ENCODE assay signal across 14 cellular contexts in the genomic region with DNA sequence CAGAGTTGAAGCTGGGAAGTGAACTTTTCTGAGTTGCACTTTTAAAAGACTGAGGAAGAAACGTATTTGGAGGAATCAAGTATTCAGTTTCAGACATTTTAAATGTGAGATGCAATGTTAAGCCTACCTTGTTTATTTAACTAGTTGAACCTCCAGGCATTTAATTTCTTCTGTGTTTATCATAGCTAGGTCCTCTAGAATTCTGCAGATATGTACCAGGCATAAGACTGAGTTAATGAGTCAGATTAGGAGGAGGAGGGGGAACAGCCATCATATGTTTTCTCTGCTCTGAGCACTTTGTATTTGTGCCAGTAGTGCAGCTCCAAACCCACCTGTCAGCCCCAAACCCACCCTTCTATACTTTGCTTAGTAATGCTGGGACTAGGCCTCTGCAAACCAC. TPM values are rescaled to one million over a fixed set of nuclear protein-coding genes. Genes with fewer than 3 reads are reported as not detected.
A peak's percentile ranks its signal among the peaks of the same experiment; 100 is the strongest.
DNase-seq lines count a peak whose midpoint lies in the region; ATAC-seq, FAIRE-seq and TF ChIP-seq lines count a peak whose summit lies in the region.
"Had no signal": no experiment of that assay in that cellular context is flagged by ENCODE, and none has a peak within 500 bp of the region (broad histone marks: within the 10 kb centered on the region; RNA-seq: fewer than 3 reads in every experiment).

No MANE protein-coding gene starts in this region.

- no peak overlapping the region for H3K4me2 ChIP-seq in DND-41 (ENCODE audit: insufficient read depth, low read length)
- H3K4me2 ChIP-seq in HCT116 (ENCODE audit: low read length) = no peak overlapping the region
- no peak overlapping the region for H3K4me2 ChIP-seq in endothelial cell of umbilical vein (ENCODE audit: insufficient read depth, low read length)
- H3K4me2 ChIP-seq: BLaER1 had no signal

- no peaks in the 10 kb centered on the region for H3K4me1 Mint-ChIP-seq in activated T-cell treated with anti-CD3 and anti-CD28 coated beads, Interleukin-2, amount 50 U/mL, for 4 hours (ENCODE audit: low read depth)

- BruUV-seq in HCT116 (replicated peaks; lab: Mats Ljungman, UMichigan) (no TSS peak), endothelial cell of umbilical vein (replicated peaks; lab: Mats Ljungman, UMichigan) (no TSS peak)

- no peak overlapping the region for H3K4me3 ChIP-seq in DND-41 (ENCODE audit: low read depth in 1 of 2, low read length in 2 of 2)
- H3K4me3 ChIP-seq in HCT116 (replicated peaks in 1 of 2; ENCODE audit: low read depth in 1 of 2, low read length in 2 of 2) = no peak overlapping the region
- H3K4me3 ChIP-seq in endothelial cell of umbilical vein (replicated peaks in 1 of 3; ENCODE audit: insufficient read depth in 1 of 3, low read depth in 1 of 3, low read length in 3 of 3) = no peak overlapping the region
- H3K4me3 ChIP-seq: BLaER1, GM12878 had no signal

- dilution Hi-C loops in endothelial cell of umbilical vein (cut with MboI; ENCODE audit: extremely low pct_ligation_motif_present, low sequenced_read_pairs) = no loop called here

- H3K4me1 ChIP-seq in DND-41 (ENCODE audit: insufficient read depth, low read length) = no peaks in the 10 kb centered on the region
- H3K4me1 ChIP-seq in HCT116 (ENCODE audit: control insufficient read depth in 1 of 2, insufficient read depth in 2 of 2, low read length in 2 of 2) = no peaks in the 10 kb centered on the region
- H3K4me1 ChIP-seq in endothelial cell of umbilical vein (ENCODE audit: control insufficient read depth, extremely low read depth, insufficient read depth, low read length) = no peaks in the 10 kb centered on the region
- H3K4me1 ChIP-seq: BLaER1 had no signal

- FAIRE-seq in endothelial cell of umbilical vein (lab: Jason Lieb, UNC) = peak; percentile 44
- FAIRE-seq: GM18507 had no signal

- H3K9me3 Mint-ChIP-seq in activated T-cell treated with anti-CD3 and anti-CD28 coated beads, Interleukin-2, amount 50 U/mL, for 4 hours = no peaks in the 10 kb centered on the region

- TF ChIP-seq POLR2A in HCT116 (IDR thresholded peaks at IDR 0.05; ENCODE audit: borderline replicate concordance, extremely low read depth, insufficient read depth, insufficient read length) = no peak
- no peak for TF ChIP-seq POLR2A in endothelial cell of umbilical vein (IDR thresholded peaks at IDR 0.05; ENCODE audit: low read depth, low read length)

- no peaks in the 10 kb centered on the region for H3K9me2 ChIP-seq in HCT116 (ENCODE audit: insufficient read depth)

- H3K27me3 ChIP-seq in DND-41 (ENCODE audit: insufficient read depth, low read length, poor library complexity) (no peaks in the 10 kb centered on the region), HCT116 (ENCODE audit: insufficient read depth, low read length) (no peaks in the 10 kb centered on the region), endothelial cell of umbilical vein (ENCODE audit: control insufficient read depth in 2 of 2, insufficient read depth in 2 of 2, low read length in 2 of 2) (peaks cover 0 to 3% of the 10 kb centered on the region in 2 experiments)
- H3K27me3 ChIP-seq: BLaER1 had no signal

- no peaks in the 10 kb centered on the region for H3K36me3 ChIP-seq in DND-41 (ENCODE audit: insufficient read depth, low read length)
- H3K36me3 ChIP-seq in HCT116 (ENCODE audit: control insufficient read depth in 1 of 2, insufficient read depth in 2 of 2, low read length in 2 of 2) = no peaks in the 10 kb centered on the region
- no peaks in the 10 kb centered on the region for H3K36me3 ChIP-seq in endothelial cell of umbilical vein (ENCODE audit: control insufficient read depth in 2 of 2, extremely low read depth in 1 of 2, insufficient read depth in 2 of 2, low read length in 2 of 2)
- H3K36me3 ChIP-seq: BLaER1 had no signal

- peaks cover 4% of the 10 kb centered on the region for H3K27me3 Mint-ChIP-seq in activated T-cell treated with anti-CD3 and anti-CD28 coated beads, Interleukin-2, amount 50 U/mL, for 4 hours (ENCODE audit: low read depth)

- H3K9me3 ChIP-seq in DND-41 (ENCODE audit: insufficient read depth, low read length, severe bottlenecking) (no peaks in the 10 kb centered on the region), HCT116 (ENCODE audit: control insufficient read depth in 1 of 2, insufficient read depth in 1 of 2, low read depth in 1 of 2, low read length in 2 of 2) (no peaks in the 10 kb centered on the region), endothelial cell of umbilical vein (replicated peaks; ENCODE audit: control insufficient read depth, insufficient read depth, low read length) (no peaks in the 10 kb centered on the region)
- H3K9me3 ChIP-seq: BLaER1 had no signal

- no peaks in the 10 kb centered on the region for H3K9me1 ChIP-seq in endothelial cell of umbilical vein (replicated peaks; ENCODE audit: control insufficient read depth, extremely low read depth, insufficient read depth, low read length)

- no peak for TF ChIP-seq RAD21 in HCT116 (IDR thresholded peaks at IDR 0.05; ENCODE audit: low read depth)

- no peak for TF ChIP-seq CTCF in DND-41 (IDR thresholded peaks at IDR 0.05; ENCODE audit: borderline replicate concordance, extremely low read depth, low read length, poor library complexity, severe bottlenecking)
- TF ChIP-seq CTCF in HCT116 (IDR thresholded peaks at IDR 0.05 in 2 of 3, conservative IDR thresholded peaks at IDR 0.05 in 1 of 3; ENCODE audit: borderline replicate concordance in 1 of 3, insufficient read depth in 1 of 3, low read depth in 2 of 3, low read length in 2 of 3) = no peak
- no peak for TF ChIP-seq CTCF in VCaP (conservative IDR thresholded peaks at IDR 0.05)
- no peak for TF ChIP-seq CTCF in endothelial cell of umbilical vein (IDR thresholded peaks at IDR 0.05; ENCODE audit: extremely low read depth in 1 of 2, insufficient read depth in 1 of 2, low read depth in 1 of 2, low read length in 2 of 2)

- H2AFZ ChIP-seq in DND-41 (ENCODE audit: low read depth, low read length) (peak overlapping the region; percentile 39; the same call in 1 of the 2 replicates), HCT116 (ENCODE audit: low read depth, low read length, poor library complexity, severe bottlenecking) (peak overlapping the region; percentile 25), endothelial cell of umbilical vein (ENCODE audit: low read depth, low read length) (no peak overlapping the region)

- intact Hi-C loops in HCT116 (cut with micrococcal nuclease) (no loop called here), endothelial cell of umbilical vein (cut with micrococcal nuclease) (no loop called here)

- POLR2A ChIA-PET in HCT116 (lab: Charles Lee) (interaction anchor here (1.0 kb wide), 1 partner anchor 41 kb away, joined by 3 read pairs; no protein-coding TSS in a partner anchor), endothelial cell of umbilical vein (lab: Charles Lee) (no interaction called here)

- 0 out of 3 replicates have a peak, but pooled peaks have one; percentile 31 for ATAC-seq in DND-41 (ENCODE audit: insufficient read depth, low read depth)
- ATAC-seq in HCT116 = no peak
- no peak for ATAC-seq in activated T-cell treated with anti-CD3 and anti-CD28 coated beads, Interleukin-2, amount 50 U/mL, for 4 hours
- ATAC-seq in GM18519 (IDR thresholded peaks at IDR 0.05; ENCODE audit: low FRiP score, unreplicated experiment) = no peak
- ATAC-seq: GM12878 had no signal

- DNase-seq in DND-41 (no peak), HCT116 (ENCODE audit: low read depth, low spot score) (no peak), endothelial cell of umbilical vein (ENCODE audit: low read depth, low spot score) (no peak), NCI-H187 (lab: John Stamatoyannopoulos, UW) (no peak), NCI-H1105 treated with DMSO at 0.1 percent for 48 hours (lab: John Stamatoyannopoulos, UW) (no peak)
- DNase-seq in activated T-cell treated with anti-CD3 and anti-CD28 coated beads, Interleukin-2, amount 50 U/mL, for 4 hours = no peak
- DNase-seq: 8988T, AML-193, DMS53 had no signal

- CTCF ChIA-PET in HCT116 (lab: Charles Lee) (no interaction called here), endothelial cell of umbilical vein (lab: Charles Lee) (interaction anchor here (0.8 to 1.5 kb wide), 6 partner anchors 10 to 225 kb away, joined by 3 to 5 read pairs (median 4); a partner anchor contains a TSS)

- H3K9ac ChIP-seq in DND-41 (ENCODE audit: low read depth, low read length) (no peak overlapping the region), HCT116 (ENCODE audit: low read length) (no peak overlapping the region), endothelial cell of umbilical vein (replicated peaks; ENCODE audit: extremely low read depth, insufficient read depth, low read length) (no peak overlapping the region)
- H3K9ac ChIP-seq: BLaER1 had no signal

- H3K79me2 ChIP-seq in DND-41 (ENCODE audit: insufficient read depth, low read length) = no peaks in the 10 kb centered on the region
- no peaks in the 10 kb centered on the region for H3K79me2 ChIP-seq in HCT116 (ENCODE audit: insufficient read depth, low read length)
- no peaks in the 10 kb centered on the region for H3K79me2 ChIP-seq in endothelial cell of umbilical vein (ENCODE audit: control insufficient read depth, insufficient read depth, low read length)

- no peaks in the 10 kb centered on the region for H3K36me3 Mint-ChIP-seq in activated T-cell treated with anti-CD3 and anti-CD28 coated beads, Interleukin-2, amount 50 U/mL, for 4 hours (ENCODE audit: insufficient read depth)

- H3K27ac ChIP-seq in DND-41 (ENCODE audit: low read length) (no peak overlapping the region), HCT116 (ENCODE audit: low read depth, low read length) (no peak overlapping the region), VCaP (peak overlapping the region; percentile 77), endothelial cell of umbilical vein (ENCODE audit: insufficient read depth, low read depth, low read length) (no peak overlapping the region)
- H3K27ac ChIP-seq: BLaER1 had no signal

- RAD21 ChIA-PET in HCT116 (lab: Charles Lee; ENCODE audit: low non-redundant PET in 1 of 2, low total read pairs in 2 of 2, uncharacterized antibody in 2 of 2, unreplicated experiment in 2 of 2) = no interaction called here

- H4K20me1 ChIP-seq in DND-41 (ENCODE audit: insufficient read depth, low read length) (no peaks in the 10 kb centered on the region), HCT116 (ENCODE audit: insufficient read depth) (no peaks in the 10 kb centered on the region), endothelial cell of umbilical vein (replicated peaks; ENCODE audit: control insufficient read depth, extremely low read depth, insufficient read depth, low read length) (no peaks in the 10 kb centered on the region)
- H4K20me1 ChIP-seq: BLaER1 had no signal

- no peak overlapping the region for H3K4me3 Mint-ChIP-seq in activated T-cell treated with anti-CD3 and anti-CD28 coated beads, Interleukin-2, amount 50 U/mL, for 4 hours

RNA-seq across cellular contexts. Expression of a gene that starts 16.4 kb away (rescaled TPM):
- total RNA-seq in HCT116 (2021; ENCODE audit: unreplicated experiment) (9.0 TPM), endothelial cell of umbilical vein (88.8 and 95.3 TPM in 2 replicates)
- polyA plus RNA-seq in HCT116 (2012) = 4.9 and 7.1 TPM in 2 replicates
- 31.8 and 37.7 TPM in 2 replicates for polyA plus RNA-seq in endothelial cell of umbilical vein
- polyA plus RNA-seq in endothelial cell of umbilical vein (2011; cell fraction: cytosol; rRNA removed) = 27.5 and 30.5 TPM in 2 replicates
- 108 and 143 TPM in 2 replicates for polyA plus RNA-seq in endothelial cell of umbilical vein (2011; cell fraction: nucleus; rRNA removed)
- polyA plus RNA-seq in endothelial cell of umbilical vein (2012) = 48.8 and 52.8 TPM in 2 replicates
- polyA minus RNA-seq in endothelial cell of umbilical vein = 164 and 178 TPM in 2 replicates
- polyA minus RNA-seq in endothelial cell of umbilical vein (2011; cell fraction: cytosol; rRNA and poly(A)+ RNA removed) = 1.9 TPM
- polyA minus RNA-seq in endothelial cell of umbilical vein (2011; cell fraction: nucleus; rRNA and poly(A)+ RNA removed) = 249 and 262 TPM in 2 replicates
- total RNA-seq in activated T-cell treated with anti-CD3 and anti-CD28 coated beads, Interleukin-2, amount 50 U/mL, for 4 hours = 1 to 10 TPM; 5.4 to 8.1 (median 7.6) TPM

RNA-seq across cellular contexts. Expression of a gene that starts 40.8 kb away (rescaled TPM):
- total RNA-seq in HCT116 (2021; ENCODE audit: unreplicated experiment) (15.9 TPM), endothelial cell of umbilical vein (15.7 and 15.8 TPM in 2 replicates)
- 8.1 and 13.1 TPM in 2 replicates for polyA plus RNA-seq in HCT116 (2012)
- polyA plus RNA-seq in endothelial cell of umbilical vein = 4.5 and 6.6 TPM in 2 replicates
- 8.5 and 11.2 TPM in 2 replicates for polyA plus RNA-seq in endothelial cell of umbilical vein (2011; cell fraction: cytosol; rRNA removed)
- polyA plus RNA-seq in endothelial cell of umbilical vein (2011; cell fraction: nucleus; rRNA removed) = 10.4 and 13.1 TPM in 2 replicates
- 13.8 and 15.9 TPM in 2 replicates for polyA plus RNA-seq in endothelial cell of umbilical vein (2012)
- polyA minus RNA-seq in endothelial cell of umbilical vein = 6.4 and 8.8 TPM in 2 replicates
- polyA minus RNA-seq in endothelial cell of umbilical vein (2011; cell fraction: cytosol; rRNA and poly(A)+ RNA removed) = 4.6 TPM
- polyA minus RNA-seq in endothelial cell of umbilical vein (2011; cell fraction: nucleus; rRNA and poly(A)+ RNA removed) = 7.0 and 8.8 TPM in 2 replicates
- total RNA-seq in activated T-cell treated with anti-CD3 and anti-CD28 coated beads, Interleukin-2, amount 50 U/mL, for 4 hours = 10 to 100 TPM in 1 of 3 donors, 1 to 10 TPM in 2; 9.4 to 11.8 (median 9.9) TPM
